Comparison of ENCODE assay signal across 29 cellular contexts in the genomic region with DNA sequence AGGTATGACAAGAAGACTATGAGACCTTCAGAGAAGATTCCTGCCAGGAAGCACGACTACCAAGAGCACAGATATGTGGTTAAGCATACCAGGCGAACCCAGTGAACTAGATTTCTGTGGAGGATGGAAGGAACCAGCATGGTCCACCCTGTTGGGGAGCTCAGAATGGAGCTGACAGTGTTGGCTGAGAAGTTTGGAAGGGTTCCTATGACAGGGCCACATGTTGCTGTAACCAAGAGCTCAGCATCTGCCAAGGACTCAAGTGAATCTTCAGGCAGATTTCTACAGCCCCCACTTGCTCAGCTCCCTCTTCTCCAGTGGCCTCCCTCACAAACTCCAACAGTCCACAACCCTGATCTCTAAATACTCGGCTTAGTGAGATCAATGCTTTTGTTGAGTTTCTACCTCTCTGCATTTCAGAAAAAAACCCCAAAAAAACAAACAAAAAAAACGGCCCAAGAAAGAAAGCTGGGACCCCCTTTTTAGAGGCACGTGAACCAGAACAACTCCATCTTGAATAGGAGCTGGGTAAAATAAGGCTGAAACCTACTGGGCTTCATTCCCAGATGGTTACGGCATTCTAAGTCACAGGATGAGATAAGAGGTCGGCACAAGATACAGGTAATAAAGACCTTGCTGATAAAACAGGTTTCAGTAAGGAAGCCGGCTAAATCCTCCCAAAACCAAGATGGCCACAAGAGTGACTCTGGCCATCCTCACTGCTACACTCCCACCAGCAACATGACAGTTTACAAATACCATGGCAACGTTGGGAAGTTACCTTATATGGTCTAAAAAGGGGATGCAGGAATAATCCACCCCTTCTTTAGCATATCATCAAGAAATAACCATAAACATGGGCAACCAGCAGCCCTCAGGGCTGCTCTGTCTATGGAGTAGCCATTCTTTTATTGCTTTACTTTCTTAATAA.
"Had no signal": no experiment of that assay in that cellular context is flagged by ENCODE, and none has a peak within 500 bp of the region (broad histone marks: within the 10 kb centered on the region; RNA-seq: fewer than 3 reads in every experiment).

No MANE protein-coding gene starts in this region.

- H3K9me3 Mint-ChIP-seq: activated naive CD8-positive, alpha-beta T cell treated with anti-CD3 and anti-CD28 coated beads for 36 hours; activated T-cell treated with anti-CD3 and anti-CD28 coated beads, Interleukin-2, amount 50 U/mL, for 72 hours; central memory CD8-positive, alpha-beta T cell; T-helper 1 cell treated with Interleukin-12 subunit alpha and Interleukin-12 subunit beta and Interleukin-4 antibody, amounts not matched to agents 30 μg/mL and 1 μg/mL, for 36 hours had no signal

- H3K4me1 ChIP-seq: SJSA1 had no signal

- H3K36me3 ChIP-seq: brain microvascular endothelial cell, cardiac muscle cell, SJSA1 had no signal

- H3K4me2 ChIP-seq: SK-N-SH had no signal

- H3K9me3 ChIP-seq: SK-N-SH had no signal

- DNase-seq: activated CD4-positive, alpha-beta memory T cell treated with anti-CD3 and anti-CD28 coated beads, Interleukin-2, amount 10 ng/mL, durations not matched to agents 7 days and 5 days; activated CD4-positive, alpha-beta T cell treated with anti-CD3 and anti-CD28 coated beads for 36 hours; activated CD8-positive, alpha-beta memory T cell treated with anti-CD3 and anti-CD28 coated beads for 24 hours; activated CD8-positive, alpha-beta memory T cell treated with anti-CD3 and anti-CD28 coated beads, Interleukin-2, amount 10 ng/mL, durations not matched to agents 7 days and 5 days; activated CD8-positive, alpha-beta memory T cell treated with anti-CD3 and anti-CD28 coated beads, Interleukin-2, amount 50 U/mL, for 48 hours; activated effector memory CD4-positive, alpha-beta T cell treated with anti-CD3 and anti-CD28 coated beads, Interleukin-2, amount 50 U/mL, for 16 hours; activated naive CD4-positive, alpha-beta T cell; activated naive CD4-positive, alpha-beta T cell treated with anti-CD3 and anti-CD28 coated beads, Interleukin-2, amount 50 U/mL, for 16 hours; activated naive CD8-positive, alpha-beta T cell treated with anti-CD3 and anti-CD28 coated beads for 36 hours; activated T-cell treated with anti-CD3 and anti-CD28 coated beads, Interleukin-2, amount 50 U/mL, for 72 hours; amniotic stem cell; aorta; brain microvascular endothelial cell; NCI-H1105 treated with DMSO at 0.1 percent for 48 hours; NCI-H1436; NCI-H1694; NCI-H1930; NCI-H524 treated with DMSO at 0.1 percent for 48 hours; SHP77 treated with DMSO at 0.1 percent for 48 hours; SK-N-SH had no signal

- H3K9ac ChIP-seq: SK-N-SH had no signal

- H3K4me3 Mint-ChIP-seq: activated CD4-positive, alpha-beta memory T cell treated with anti-CD3 and anti-CD28 coated beads, Interleukin-2, amount 10 ng/mL, durations not matched to agents 7 days and 5 days; activated CD4-positive, alpha-beta T cell treated with anti-CD3 and anti-CD28 coated beads for 36 hours; activated CD8-positive, alpha-beta memory T cell treated with anti-CD3 and anti-CD28 coated beads, Interleukin-2, amount 10 ng/mL, durations not matched to agents 7 days and 5 days; activated naive CD8-positive, alpha-beta T cell treated with anti-CD3 and anti-CD28 coated beads for 36 hours; activated T-cell treated with anti-CD3 and anti-CD28 coated beads, Interleukin-2, amount 50 U/mL, for 72 hours; activated T-helper 17 cell treated with anti-CD3 and anti-CD28 coated beads, Interleukin-2, amount 50 U/mL, for 72 hours; central memory CD8-positive, alpha-beta T cell; T-helper 1 cell treated with Interleukin-12 subunit alpha and Interleukin-12 subunit beta and Interleukin-4 antibody, amounts not matched to agents 30 μg/mL and 1 μg/mL, for 36 hours; T-helper 2 cell treated with Interferon-gamma antibody and Interleukin-4, amounts not matched to agents 5 μg/mL and 100 μg/mL, for 36 hours had no signal

- H3K27ac ChIP-seq: brain microvascular endothelial cell, cardiac muscle cell, SJSA1 had no signal

- H3K27me3 Mint-ChIP-seq: activated CD4-positive, alpha-beta memory T cell treated with anti-CD3 and anti-CD28 coated beads, Interleukin-2, amount 10 ng/mL, durations not matched to agents 7 days and 5 days; activated CD4-positive, alpha-beta T cell treated with anti-CD3 and anti-CD28 coated beads for 36 hours; activated CD8-positive, alpha-beta memory T cell treated with anti-CD3 and anti-CD28 coated beads, Interleukin-2, amount 10 ng/mL, durations not matched to agents 7 days and 5 days; activated naive CD8-positive, alpha-beta T cell treated with anti-CD3 and anti-CD28 coated beads for 36 hours; activated T-helper 17 cell treated with anti-CD3 and anti-CD28 coated beads, Interleukin-2, amount 50 U/mL, for 72 hours; central memory CD8-positive, alpha-beta T cell had no signal

- H3K4me1 Mint-ChIP-seq: activated CD4-positive, alpha-beta memory T cell treated with anti-CD3 and anti-CD28 coated beads, Interleukin-2, amount 10 ng/mL, durations not matched to agents 7 days and 5 days; activated CD4-positive, alpha-beta T cell treated with anti-CD3 and anti-CD28 coated beads for 36 hours; activated CD8-positive, alpha-beta memory T cell treated with anti-CD3 and anti-CD28 coated beads, Interleukin-2, amount 10 ng/mL, durations not matched to agents 7 days and 5 days; activated naive CD8-positive, alpha-beta T cell treated with anti-CD3 and anti-CD28 coated beads for 36 hours; activated T-helper 17 cell treated with anti-CD3 and anti-CD28 coated beads, Interleukin-2, amount 50 U/mL, for 72 hours; central memory CD8-positive, alpha-beta T cell had no signal

- FAIRE-seq: TTC549 had no signal

- H3K27ac Mint-ChIP-seq: activated CD4-positive, alpha-beta memory T cell treated with anti-CD3 and anti-CD28 coated beads, Interleukin-2, amount 10 ng/mL, durations not matched to agents 7 days and 5 days; activated CD4-positive, alpha-beta T cell treated with anti-CD3 and anti-CD28 coated beads for 36 hours; activated CD8-positive, alpha-beta memory T cell treated with anti-CD3 and anti-CD28 coated beads, Interleukin-2, amount 10 ng/mL, durations not matched to agents 7 days and 5 days; activated naive CD8-positive, alpha-beta T cell treated with anti-CD3 and anti-CD28 coated beads for 36 hours; activated T-cell treated with anti-CD3 and anti-CD28 coated beads, Interleukin-2, amount 50 U/mL, for 72 hours; activated T-helper 17 cell treated with anti-CD3 and anti-CD28 coated beads, Interleukin-2, amount 50 U/mL, for 72 hours; T-helper 1 cell treated with Interleukin-12 subunit alpha and Interleukin-12 subunit beta and Interleukin-4 antibody, amounts not matched to agents 30 μg/mL and 1 μg/mL, for 36 hours; T-helper 2 cell treated with Interferon-gamma antibody and Interleukin-4, amounts not matched to agents 5 μg/mL and 100 μg/mL, for 36 hours had no signal

- H3K27me3 ChIP-seq: brain microvascular endothelial cell, cardiac muscle cell, SJSA1 had no signal

- ATAC-seq: activated CD4-positive, alpha-beta T cell treated with anti-CD3 and anti-CD28 coated beads for 36 hours; activated CD4-positive, CD25-positive, alpha-beta regulatory T cell treated with anti-CD3 and anti-CD28 coated beads, Interleukin-2, amount 50 U/mL, for 24 hours; activated CD8-positive, alpha-beta memory T cell treated with anti-CD3 and anti-CD28 coated beads, Interleukin-2, amount 10 ng/mL, durations not matched to agents 7 days and 5 days; activated T-cell treated with anti-CD3 and anti-CD28 coated beads, Interleukin-2, amount 50 U/mL, for 72 hours; activated T-helper 17 cell treated with anti-CD3 and anti-CD28 coated beads, Interleukin-2, amount 50 U/mL, for 72 hours; Panc1 had no signal

- H3K36me3 Mint-ChIP-seq: activated CD8-positive, alpha-beta memory T cell treated with anti-CD3 and anti-CD28 coated beads, Interleukin-2, amount 10 ng/mL, durations not matched to agents 7 days and 5 days; activated naive CD8-positive, alpha-beta T cell treated with anti-CD3 and anti-CD28 coated beads for 36 hours had no signal

- H3K4me3 ChIP-seq: cardiac muscle cell, SJSA1 had no signal
